ENCODE assay signal across 33 cellular contexts in genomic region chr6:117595099-117595923, GRCh38.
"Had no signal": no experiment of that assay in that cellular context is flagged by ENCODE, and none has a peak within 500 bp of the region (broad histone marks: within the 10 kb centered on the region; RNA-seq: fewer than 3 reads in every experiment).

No MANE protein-coding gene starts in this region.

- H3K27ac Mint-ChIP-seq: activated B cell treated with CpG ODN at 0.5 μM for 24 hours; activated CD4-positive, alpha-beta memory T cell treated with anti-CD3 and anti-CD28 coated beads for 36 hours; activated naive CD4-positive, alpha-beta T cell treated with anti-CD3 and anti-CD28 coated beads, Interleukin-2, amount 10 ng/mL, durations not matched to agents 7 days and 5 days; activated naive CD8-positive, alpha-beta T cell; activated naive CD8-positive, alpha-beta T cell treated with anti-CD3 and anti-CD28 coated beads, Interleukin-2, amount 50 U/mL, for 24 hours; activated T-helper 1 cell treated with anti-CD3 and anti-CD28 coated beads, Interleukin-12 subunit alpha, Interleukin-12 subunit beta, Interleukin-2, Interleukin-4 antibody, amounts not matched to agents 30 ng/mL and 10 ng/mL and 1 ng/mL, durations not matched to agents 14 hours and 24 hours and 36 hours; brain had no signal

- H3K27me3 Mint-ChIP-seq: activated B cell treated with CpG ODN at 0.5 μM for 24 hours; activated CD4-positive, alpha-beta memory T cell treated with anti-CD3 and anti-CD28 coated beads for 36 hours; activated naive CD4-positive, alpha-beta T cell treated with anti-CD3 and anti-CD28 coated beads, Interleukin-2, amount 10 ng/mL, durations not matched to agents 7 days and 5 days; activated naive CD8-positive, alpha-beta T cell; activated naive CD8-positive, alpha-beta T cell treated with anti-CD3 and anti-CD28 coated beads, Interleukin-2, amount 50 U/mL, for 24 hours had no signal

- DNase-seq: activated B cell treated with CpG ODN at 0.5 μM for 24 hours; activated CD4-positive, alpha-beta memory T cell treated with anti-CD3 and anti-CD28 coated beads for 36 hours; activated CD4-positive, alpha-beta T cell treated with anti-CD3 and anti-CD28 coated beads for 4 hours; activated CD4-positive, alpha-beta T cell treated with anti-CD3 and anti-CD28 coated beads, Interleukin-2, amount 50 U/mL, for 1 hour; activated CD4-positive, CD25-positive, alpha-beta regulatory T cell treated with anti-CD3 and anti-CD28 coated beads, Interleukin-2, amount 50 U/mL, for 72 hours; activated CD8-positive, alpha-beta memory T cell treated with anti-CD3 and anti-CD28 coated beads, Interleukin-2, amount 50 U/mL, for 4 hours; activated effector memory CD4-positive, alpha-beta T cell treated with Interleukin-2 at 50 U/mL for 16 hours; activated naive CD4-positive, alpha-beta T cell treated with anti-CD3 and anti-CD28 coated beads, Interleukin-2, amount 10 ng/mL, durations not matched to agents 7 days and 5 days; activated naive CD8-positive, alpha-beta T cell treated with anti-CD3 and anti-CD28 coated beads, Interleukin-2, amount 50 U/mL, for 24 hours; activated T-cell treated with anti-CD3 and anti-CD28 coated beads for 4 hours; activated T-cell treated with anti-CD3 and anti-CD28 coated beads, Interleukin-2, amount 50 U/mL, for 4 hours; anterior cingulate cortex; caudate nucleus; NCI-H1105; NCI-H1436; NCI-H1694; NCI-H1930; NCI-H2081 treated with DMSO at 0.1 percent for 48 hours; NCI-H226; NCI-H446 treated with DMSO at 0.1 percent for 48 hours; NCI-H524; NCI-H748 treated with DMSO at 0.1 percent for 48 hours; NK-92 treated with Interleukin-12 subunit alpha and Interleukin-12 subunit beta, amount 100 ng/mL, for 24 hours; Right ventricle myocardium superior; SW 1271; T-helper 1 cell; T-helper 2 cell; T-helper 9 cell had no signal

- H3K27ac ChIP-seq: VCaP had no signal

- FAIRE-seq: bronchial epithelial cell had no signal

- H3K4me3 Mint-ChIP-seq: activated B cell treated with CpG ODN at 0.5 μM for 24 hours; activated CD4-positive, alpha-beta memory T cell treated with anti-CD3 and anti-CD28 coated beads for 36 hours; activated naive CD4-positive, alpha-beta T cell treated with anti-CD3 and anti-CD28 coated beads, Interleukin-2, amount 10 ng/mL, durations not matched to agents 7 days and 5 days; activated naive CD8-positive, alpha-beta T cell; activated naive CD8-positive, alpha-beta T cell treated with anti-CD3 and anti-CD28 coated beads, Interleukin-2, amount 50 U/mL, for 24 hours; activated T-cell treated with anti-CD3 and anti-CD28 coated beads, Interleukin-2, amount 50 U/mL, for 4 hours; activated T-helper 1 cell treated with anti-CD3 and anti-CD28 coated beads, Interleukin-12 subunit alpha, Interleukin-12 subunit beta, Interleukin-2, Interleukin-4 antibody, amounts not matched to agents 30 ng/mL and 10 ng/mL and 1 ng/mL, durations not matched to agents 14 hours and 24 hours and 36 hours; brain had no signal

- H3K9me3 Mint-ChIP-seq: activated T-cell treated with anti-CD3 and anti-CD28 coated beads, Interleukin-2, amount 50 U/mL, for 4 hours had no signal
